Comparison of ENCODE assay signal across 23 cellular contexts in the genomic region with DNA sequence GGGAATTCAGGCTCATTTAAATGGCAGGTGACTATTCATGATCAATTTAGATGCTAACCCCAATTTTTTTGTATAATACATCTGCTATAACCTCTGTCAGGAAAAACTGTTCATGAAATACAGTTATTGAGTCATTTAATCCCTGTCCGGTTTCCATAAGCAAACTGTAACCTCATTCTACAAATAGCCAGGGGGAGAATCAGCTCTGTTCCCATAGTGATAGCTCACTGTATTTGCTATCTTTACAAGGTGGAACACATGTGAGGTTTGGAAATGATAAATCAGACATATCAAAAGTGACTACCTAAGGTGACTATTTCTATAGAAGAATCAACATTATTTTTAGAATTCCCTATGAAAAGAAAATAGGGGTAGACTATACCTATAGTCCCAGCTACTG.
"Had no signal": no experiment of that assay in that cellular context is flagged by ENCODE, and none has a peak within 500 bp of the region (broad histone marks: within the 10 kb centered on the region; RNA-seq: fewer than 3 reads in every experiment).

No MANE protein-coding gene starts in this region.

- H3K4me1 ChIP-seq: breast epithelium, gastroesophageal sphincter, heart left ventricle, left lung, prostate gland, right atrium auricular region, thyroid gland had no signal

- H3K9me3 ChIP-seq: breast epithelium, esophagus muscularis mucosa, gastroesophageal sphincter, heart left ventricle, left lung, mucosa of descending colon, prostate gland, right atrium auricular region, thyroid gland had no signal

- H3K27me3 ChIP-seq: breast epithelium, esophagus muscularis mucosa, gastroesophageal sphincter, heart left ventricle, left lung, right atrium auricular region, thyroid gland had no signal

- FAIRE-seq: astrocyte had no signal

- H3K4me3 ChIP-seq: breast epithelium, esophagus muscularis mucosa, gastroesophageal sphincter, heart left ventricle, left lung, mucosa of descending colon, prostate gland, right atrium auricular region, thyroid gland had no signal

- DNase-seq: activated CD4-positive, alpha-beta T cell treated with anti-CD3 and anti-CD28 coated beads for 1 hour; activated effector memory CD4-positive, alpha-beta T cell treated with anti-CD3 and anti-CD28 coated beads, Interleukin-2, amount 50 U/mL, for 16 hours; activated naive CD4-positive, alpha-beta T cell treated with anti-CD3 and anti-CD28 coated beads, Interleukin-2, amount 50 U/mL, for 16 hours; activated T-cell treated with anti-CD3 and anti-CD28 coated beads, Interleukin-2, amount 50 U/mL, for 72 hours; cerebellar nuclear complex; cortex of kidney; effector CD4-positive, alpha-beta T cell; heart left ventricle; left lung; mucosa of descending colon; naive B cell; stimulated activated CD4-positive, alpha-beta T cell treated with anti-CD3 and anti-CD28 coated beads, Interleukin-12 subunit alpha, Interleukin-12 subunit beta, amount 100 ng/mL, for 4 hours; stimulated activated CD4-positive, alpha-beta T cell treated with anti-CD3 and anti-CD28 coated beads, Interleukin-1b, Interleukin-23, amount 100 ng/mL, for 48 hours; stimulated activated CD8-positive, alpha-beta memory T cell treated with anti-CD3 and anti-CD28 coated beads, Interleukin-4, amount 100 ng/mL, for 48 hours; stimulated activated naive CD4-positive, alpha-beta T cell treated with Interleukin-2 at 50 U/mL for 16 hours; T1000; thyroid gland had no signal

- H3K36me3 ChIP-seq: breast epithelium had no signal

- H3K27ac ChIP-seq: breast epithelium, esophagus muscularis mucosa, gastroesophageal sphincter, heart left ventricle, left lung, prostate gland, right atrium auricular region, thyroid gland had no signal
